In the genomic region with DNA sequence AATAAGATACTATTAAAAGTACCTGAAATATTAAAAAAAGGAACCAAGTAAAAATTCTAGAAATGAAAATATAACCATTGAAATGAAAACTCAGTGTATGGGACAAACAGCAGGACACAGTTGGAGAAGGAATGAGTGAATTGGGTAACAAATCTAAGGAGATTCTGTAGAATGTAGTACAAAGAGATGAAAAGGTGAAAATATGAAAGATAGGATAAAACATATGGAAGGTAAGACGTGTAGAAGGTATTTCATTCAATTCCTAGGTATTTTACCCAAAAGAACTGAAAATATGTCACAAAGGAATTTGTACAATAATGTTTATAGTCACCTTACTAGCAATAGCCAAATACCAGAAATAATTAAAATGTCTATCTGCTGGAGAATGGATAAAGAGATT, we compare ENCODE assay signal across 27 cellular contexts.
"Had no signal": no experiment of that assay in that cellular context is flagged by ENCODE, and none has a peak within 500 bp of the region (broad histone marks: within the 10 kb centered on the region; RNA-seq: fewer than 3 reads in every experiment).

No MANE protein-coding gene starts in this region.

- H3K27ac ChIP-seq: colonic mucosa, coronary artery, dorsolateral prefrontal cortex, epithelial cell of prostate, esophagus muscularis mucosa, esophagus squamous epithelium, foreskin keratinocyte, gastrocnemius medialis, gastroesophageal sphincter, heart left ventricle, heart right ventricle had no signal

- H3K36me3 ChIP-seq: colonic mucosa, esophagus muscularis mucosa, esophagus squamous epithelium, gastrocnemius medialis, gastroesophageal sphincter, heart left ventricle, heart right ventricle had no signal

- H3K4me1 ChIP-seq: colonic mucosa, foreskin keratinocyte had no signal

- H3K9me3 ChIP-seq: colonic mucosa, esophagus muscularis mucosa, esophagus squamous epithelium, gastrocnemius medialis, gastroesophageal sphincter, heart left ventricle, heart right ventricle had no signal

- H3K4me3 ChIP-seq: colonic mucosa, coronary artery, dorsolateral prefrontal cortex, esophagus muscularis mucosa, esophagus squamous epithelium, gastrocnemius medialis, gastroesophageal sphincter, heart left ventricle, heart right ventricle had no signal

- ATAC-seq: effector memory CD8-positive, alpha-beta T cell; esophagus mucosa; foreskin keratinocyte; gastrocnemius medialis; gastroesophageal sphincter; heart left ventricle; heart right ventricle had no signal

- H3K27me3 ChIP-seq: colonic mucosa, dorsolateral prefrontal cortex, esophagus muscularis mucosa, esophagus squamous epithelium, foreskin keratinocyte, gastrocnemius medialis, gastroesophageal sphincter, heart left ventricle, heart right ventricle had no signal

- FAIRE-seq: colon, endometrium, endothelial cell of umbilical vein had no signal

- DNase-seq: colonic mucosa; cortex of kidney; dermis blood vessel endothelial cell; dorsolateral prefrontal cortex; effector CD4-positive, alpha-beta T cell; effector CD8-positive, alpha-beta T cell; effector memory CD4-positive, alpha-beta T cell; effector memory CD8-positive, alpha-beta T cell; endodermal cell; erythroblast; esophagus squamous epithelium; foreskin fibroblast; foreskin keratinocyte; foreskin melanocyte; gastrocnemius medialis; glutamatergic neuron; head of caudate nucleus; heart left ventricle; heart right ventricle had no signal
